Comparison of ENCODE assay signal across 8 cellular contexts in the genomic region with DNA sequence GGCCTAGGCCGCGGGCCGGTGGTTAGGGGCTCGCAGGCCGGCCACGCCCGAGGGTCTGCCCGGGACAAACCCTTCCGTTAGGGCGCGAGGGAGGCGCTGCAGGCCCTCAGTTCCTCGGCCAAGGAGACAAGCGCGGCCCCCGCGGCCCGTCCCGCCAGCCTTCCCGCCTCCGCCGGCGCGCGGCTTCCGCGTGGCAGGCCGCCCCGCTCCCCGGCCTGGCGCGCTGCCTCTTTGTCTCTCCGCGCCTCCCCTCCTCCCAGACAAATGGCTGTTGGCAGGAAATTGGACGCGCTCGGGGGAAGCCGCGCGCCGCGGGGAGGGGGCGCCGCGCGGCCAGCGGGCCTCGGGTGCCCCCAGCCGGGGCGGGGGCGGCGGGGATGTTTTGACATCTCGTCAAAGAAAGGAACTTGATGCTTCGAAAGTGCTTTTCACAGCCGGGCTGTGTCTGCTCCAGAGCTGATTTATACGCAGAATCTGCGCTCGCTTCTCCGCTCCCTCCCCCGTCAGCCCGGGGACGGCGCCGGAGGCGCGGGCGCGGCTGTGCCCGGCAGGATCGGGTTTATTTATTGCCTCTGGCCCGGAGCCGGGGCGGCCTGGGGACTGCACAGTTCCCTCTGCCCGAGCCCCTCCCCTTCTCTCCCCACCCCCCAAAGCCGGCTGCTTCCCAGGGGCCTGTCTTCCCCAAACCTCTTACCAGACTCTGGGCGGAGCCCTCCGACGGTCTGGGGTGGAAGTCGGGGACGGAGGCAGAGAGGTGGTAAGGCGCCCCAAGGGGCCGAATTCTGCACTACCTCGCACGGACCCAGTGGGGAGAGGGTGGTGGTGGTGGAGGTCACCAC. TPM values are rescaled to one million over a fixed set of nuclear protein-coding genes. Genes with fewer than 3 reads are reported as not detected.
DNase-seq lines count a peak whose midpoint lies in the region; TF ChIP-seq lines count a peak whose summit lies in the region.

No MANE protein-coding gene starts in this region.

- H3K4me1 ChIP-seq in thymus (ENCODE audit: control insufficient read depth, insufficient read depth, low read length) = peaks cover 10% of the 10 kb centered on the region

- WGBS in thymus = under 1% methylated on average over 84 of the region's 84 CpGs

- H3K27ac Mint-ChIP-seq in glutamatergic neuron (ENCODE audit: unreplicated experiment) (peak overlapping the region; percentile 95), osteocyte (ENCODE audit: unreplicated experiment) (peak overlapping the region; percentile 82)

- H3K4me1 Mint-ChIP-seq in glutamatergic neuron (ENCODE audit: low read depth, unreplicated experiment) (peaks cover 65% of the 10 kb centered on the region), osteocyte (ENCODE audit: unreplicated experiment) (peaks cover 22% of the 10 kb centered on the region)

- DNase-seq in GM03348 (ENCODE audit: low spot score) (peak; percentile 95), H7 (peak; percentile 94), LoVo (ENCODE audit: low spot score) (peak; percentile 84), SK-MEL-5 (ENCODE audit: low read depth, low spot score) (peak; percentile 64), glutamatergic neuron (peak; percentile 80), osteocyte (ENCODE audit: extremely low spot score, unreplicated experiment) (peak; percentile 91)
- DNase-seq in activated naive CD4-positive, alpha-beta T cell treated with anti-CD3 and anti-CD28 coated beads, Interleukin-2, amount 50 U/mL, for 16 hours = peak; percentile 82

- H3K9me3 Mint-ChIP-seq in glutamatergic neuron (ENCODE audit: unreplicated experiment) = peaks cover 58% of the 10 kb centered on the region
- H3K9me3 Mint-ChIP-seq in osteocyte (ENCODE audit: unreplicated experiment) = no peaks in the 10 kb centered on the region

- peak; percentile 59 for TF ChIP-seq CTCF in glutamatergic neuron (IDR thresholded peaks at IDR 0.05; ENCODE audit: partially characterized antibody, unreplicated experiment)
- peak; percentile 59 for TF ChIP-seq CTCF in osteocyte (IDR thresholded peaks at IDR 0.05)

- H3K27me3 ChIP-seq in H7 (ENCODE audit: control insufficient read depth, insufficient read depth, low read length) (no peaks in the 10 kb centered on the region), thymus (ENCODE audit: control insufficient read depth, insufficient read depth) (no peaks in the 10 kb centered on the region)

- H3K36me3 Mint-ChIP-seq in glutamatergic neuron (ENCODE audit: unreplicated experiment) = no peaks in the 10 kb centered on the region
- H3K36me3 Mint-ChIP-seq in osteocyte (ENCODE audit: unreplicated experiment) = peaks cover 4% of the 10 kb centered on the region

- H3K36me3 ChIP-seq in H7 (replicated peaks; ENCODE audit: control insufficient read depth, insufficient read depth, low read length) = no peaks in the 10 kb centered on the region; the same call in none of the 2 replicates
- no peaks in the 10 kb centered on the region for H3K36me3 ChIP-seq in thymus (ENCODE audit: control insufficient read depth, insufficient read depth)

- H3K27ac ChIP-seq in thymus (ENCODE audit: low read depth) = peak overlapping the region; percentile 97

- H3K4me3 Mint-ChIP-seq in glutamatergic neuron (ENCODE audit: unreplicated experiment) (no peak overlapping the region), osteocyte (ENCODE audit: unreplicated experiment) (peak overlapping the region; percentile 64)

- H3K27me3 Mint-ChIP-seq in glutamatergic neuron (ENCODE audit: unreplicated experiment) (peaks cover 52% of the 10 kb centered on the region), osteocyte (ENCODE audit: unreplicated experiment) (no peaks in the 10 kb centered on the region)

- no peaks in the 10 kb centered on the region for H3K9me3 ChIP-seq in thymus (ENCODE audit: control insufficient read depth)

- in situ Hi-C loops in SK-MEL-5 (cut with HindIII; ENCODE audit: low pct_unique_long_range_greater_than_20kb, low sequenced_read_pairs) = no loop called here

- H3K4me3 ChIP-seq in H7 (ENCODE audit: insufficient read depth, low read depth, low read length) (peak overlapping the region; percentile 44), thymus (ENCODE audit: low read length) (peak overlapping the region; percentile 87)

RNA-seq across cellular contexts. Expression of gene SHF, which starts 20.8 kb away (rescaled TPM):
- 40.0 and 56.4 TPM in 2 replicates for total RNA-seq in H7 (2014; rRNA removed; shearing (Covaris generic))
- total RNA-seq in SK-MEL-5 (2014; rRNA removed; shearing (Covaris generic)) = 3.4 and 5.5 TPM in 2 replicates
- 6.4 and 7.4 TPM in 2 replicates for polyA plus RNA-seq in SK-MEL-5 (2015; cell fraction: cytosol; rRNA removed)
- polyA plus RNA-seq in SK-MEL-5 (2015; cell fraction: nucleus; rRNA removed) = 3.8 and 4.6 TPM in 2 replicates
- 309 TPM for total RNA-seq in glutamatergic neuron (ENCODE audit: unreplicated experiment)
- total RNA-seq in osteocyte = 15.7 and 15.8 TPM in 2 replicates
- polyA plus RNA-seq in thymus = 5.7 TPM

RNA-seq across cellular contexts. Expression of gene DUOX1, which starts 37.2 kb away (rescaled TPM):
- 0.24 and 0.37 TPM in 2 replicates for total RNA-seq in H7 (2014; rRNA removed; shearing (Covaris generic))
- not detected in 2 replicates for total RNA-seq in SK-MEL-5 (2014; rRNA removed; shearing (Covaris generic))
- not detected in 2 replicates for polyA plus RNA-seq in SK-MEL-5 (2015; cell fraction: cytosol; rRNA removed)
- polyA plus RNA-seq in SK-MEL-5 (2015; cell fraction: nucleus; rRNA removed) = not detected in 2 replicates
- total RNA-seq in glutamatergic neuron (ENCODE audit: unreplicated experiment) (not detected), osteocyte (not detected in 2 replicates)
- 4.3 TPM for polyA plus RNA-seq in thymus

RNA-seq across cellular contexts. Expression of gene DUOXA1, which starts 37.3 kb away (rescaled TPM):
- 0.07 TPM in 1 of 2 replicates, not detected in the other for total RNA-seq in H7 (2014; rRNA removed; shearing (Covaris generic))
- total RNA-seq in SK-MEL-5 (2014; rRNA removed; shearing (Covaris generic)) = not detected in 2 replicates
- not detected in 2 replicates for polyA plus RNA-seq in SK-MEL-5 (2015; cell fraction: cytosol; rRNA removed)
- polyA plus RNA-seq in SK-MEL-5 (2015; cell fraction: nucleus; rRNA removed) = not detected in 2 replicates
- total RNA-seq in glutamatergic neuron (ENCODE audit: unreplicated experiment) (not detected), osteocyte (not detected in 2 replicates)
- polyA plus RNA-seq in thymus = 4.8 TPM

RNA-seq across cellular contexts. Expression of gene DUOXA2, which starts 52.9 kb away (rescaled TPM):
- not detected in 2 replicates for total RNA-seq in H7 (2014; rRNA removed; shearing (Covaris generic))
- total RNA-seq in SK-MEL-5 (2014; rRNA removed; shearing (Covaris generic)) = not detected in 2 replicates
- polyA plus RNA-seq in SK-MEL-5 (2015; cell fraction: cytosol; rRNA removed) = not detected in 2 replicates
- polyA plus RNA-seq in SK-MEL-5 (2015; cell fraction: nucleus; rRNA removed) = not detected in 2 replicates
- total RNA-seq in glutamatergic neuron (ENCODE audit: unreplicated experiment) (not detected), osteocyte (not detected in 2 replicates)
- polyA plus RNA-seq in thymus = 0.23 TPM

RNA-seq across cellular contexts. Expression of gene DUOX2, which starts 53.0 kb away (rescaled TPM):
- 0.15 TPM in 1 of 2 replicates, not detected in the other for total RNA-seq in H7 (2014; rRNA removed; shearing (Covaris generic))
- total RNA-seq in SK-MEL-5 (2014; rRNA removed; shearing (Covaris generic)) = 0.03 TPM in 2 replicates
- polyA plus RNA-seq in SK-MEL-5 (2015; cell fraction: cytosol; rRNA removed) = not detected in 2 replicates
- polyA plus RNA-seq in SK-MEL-5 (2015; cell fraction: nucleus; rRNA removed) = not detected in 2 replicates
- total RNA-seq in glutamatergic neuron (ENCODE audit: unreplicated experiment) (not detected), osteocyte (0.08 TPM in 1 of 2 replicates, not detected in the other)
- polyA plus RNA-seq in thymus = 0.37 TPM

Comparison
In these comparisons a context has a peak if more than half of its experiments do, and no peak if none do; other contexts are left out.
1. Peak in every context shown above with its lines: DNase-seq, H3K4me3 ChIP-seq and H3K27ac ChIP-seq.